ENCODE assay signal across 8 cellular contexts in genomic region chrX:53714580-53715335, GRCh38. TPM values are rescaled to one million over a fixed set of nuclear protein-coding genes. Genes with fewer than 3 reads are reported as not detected.
DNase-seq lines count a peak whose midpoint lies in the region; ATAC-seq and TF ChIP-seq lines count a peak whose summit lies in the region.

No MANE protein-coding gene starts in this region.

- no TSS peak for BruUV-seq in IMR-90 (replicated peaks; lab: Mats Ljungman, UMichigan)

- no peak overlapping the region for H3K56ac ChIP-seq in IMR-90 (ENCODE audit: extremely low read depth, insufficient read depth, low read length)

- H3K27ac ChIP-seq in IMR-90 (ENCODE audit: insufficient read depth, low read length) (no peak overlapping the region), epithelial cell of prostate (peak overlapping the region; percentile 51)

- no peak overlapping the region for H2BK120ac ChIP-seq in IMR-90 (ENCODE audit: low read depth, low read length)

- H2BK15ac ChIP-seq in IMR-90 (ENCODE audit: low read depth, low read length) = no peak overlapping the region

- dilution Hi-C loops in IMR-90 (cut with HindIII; ENCODE audit: low sequenced_read_pairs, unreplicated experiment) = no loop called here

- intact Hi-C loops in IMR-90 (cut with micrococcal nuclease) = no loop called here
- intact Hi-C loops in cardiac septum (cut with DNase I) = no loop called here

- DNase-seq in GDM1 (lab: John Stamatoyannopoulos, UW) = peak; percentile 67
- DNase-seq in IMR-90 = peak; percentile 57
- DNase-seq in activated CD4-positive, alpha-beta T cell treated with anti-CD3 and anti-CD28 coated beads for 1 hour = peak; percentile 12
- DNase-seq in epithelial cell of prostate (ENCODE audit: low read depth, low spot score) = peak; percentile 27
- peak; percentile 31 for DNase-seq in stimulated activated CD8-positive, alpha-beta memory T cell treated with anti-CD3 and anti-CD28 coated beads, Interleukin-12 subunit alpha, Interleukin-12 subunit beta, amount 100 ng/mL, for 4 hours (ENCODE audit: low read depth)
- no peak for DNase-seq in cardiac septum (ENCODE audit: low spot score)
- no peak for DNase-seq in SW 1271 (lab: John Stamatoyannopoulos, UW)

- peak overlapping the region; percentile 84 for H2AFZ ChIP-seq in IMR-90 (replicated peaks; ENCODE audit: low read length, poor library complexity)

- no peak overlapping the region for H3K14ac ChIP-seq in IMR-90 (replicated peaks; ENCODE audit: low read depth, low read length)

- no peak overlapping the region; a peak in 1 of 4 replicates for H4K8ac ChIP-seq in IMR-90 (ENCODE audit: low read depth in 2 of 2, low read length in 2 of 2)

- 0 out of 2 replicates have a peak, but pooled peaks cover 3% of the 10 kb centered on the region for H3K9me1 ChIP-seq in IMR-90 (ENCODE audit: insufficient read depth, low read length)

- no peak for TF ChIP-seq CTCF in IMR-90 (conservative IDR thresholded peaks at IDR 0.05; ENCODE audit: low read depth, low read length)

- no peak overlapping the region for H2BK20ac ChIP-seq in IMR-90 (ENCODE audit: low read depth, low read length)

- no peak for TF ChIP-seq POLR2A in IMR-90 (IDR thresholded peaks at IDR 0.05; ENCODE audit: low read depth, low read length)

- no peak overlapping the region; the same call in 1 of the 2 replicates for H3K4me2 ChIP-seq in IMR-90 (ENCODE audit: low read depth, low read length)

- no peak overlapping the region for H3K4me3 ChIP-seq in IMR-90 (ENCODE audit: insufficient read depth, low read depth, low read length)

- H3K18ac ChIP-seq in IMR-90 (ENCODE audit: low read depth, low read length) = no peak overlapping the region

- no peak overlapping the region for H3K23ac ChIP-seq in IMR-90 (ENCODE audit: low read depth, low read length)

- WGBS in IMR-90 (ENCODE audit: extremely low coverage in 2 of 2, insufficient read length in 1 of 2), 2 experiments = no CpG with 5 or more reads among the region's 4 CpGs

- no peaks in the 10 kb centered on the region for H3K79me1 ChIP-seq in IMR-90 (ENCODE audit: low read depth in 1 of 2, low read length in 2 of 2)

- no peak overlapping the region for H3K9ac ChIP-seq in IMR-90 (ENCODE audit: low read depth, low read length)

- H3K9me3 ChIP-seq in IMR-90 (ENCODE audit: control insufficient read depth, insufficient read depth, low read length) = no peaks in the 10 kb centered on the region

- POLR2A ChIA-PET in IMR-90 (lab: Charles Lee; ENCODE audit: unreplicated experiment) = no interaction called here

- peak; percentile 72 for ATAC-seq in GM21515 (IDR thresholded peaks at IDR 0.05; ENCODE audit: unreplicated experiment)
- peak; percentile 42; the same call in 1 of the 2 replicates for ATAC-seq in IMR-90 (ENCODE audit: low read depth)

- peaks cover 6% of the 10 kb centered on the region; the same call in 1 of the 2 replicates for H3K4me1 ChIP-seq in IMR-90 (ENCODE audit: control insufficient read depth, insufficient read depth, low read length)

- TF ChIP-seq RAD21 in IMR-90 (IDR thresholded peaks at IDR 0.05; ENCODE audit: low read length) = no peak

- no peak overlapping the region for H3K4ac ChIP-seq in IMR-90 (ENCODE audit: low read depth, low read length)

- no peak overlapping the region for H2AK5ac ChIP-seq in IMR-90 (ENCODE audit: low read depth, low read length)

- no peaks in the 10 kb centered on the region for H4K20me1 ChIP-seq in IMR-90 (ENCODE audit: insufficient read depth, low read length)

- in situ Hi-C loops in IMR-90 (cut with MboI; ENCODE audit: low sequenced_read_pairs) = no loop called here

- H3K36me3 ChIP-seq in IMR-90 (ENCODE audit: control insufficient read depth, insufficient read depth, low read length) = no peaks in the 10 kb centered on the region

- no peak overlapping the region for H2BK5ac ChIP-seq in IMR-90 (ENCODE audit: low read depth, low read length, poor library complexity, severe bottlenecking)

- H4K5ac ChIP-seq in IMR-90 (ENCODE audit: low read depth, low read length) = no peak overlapping the region

- no peak overlapping the region for H2AK9ac ChIP-seq in IMR-90 (replicated peaks; ENCODE audit: low read depth, low read length, poor library complexity)

- H4K91ac ChIP-seq in IMR-90 (ENCODE audit: insufficient read depth, low read depth, low read length) = no peak overlapping the region

- H3K27me3 ChIP-seq in IMR-90 (ENCODE audit: control insufficient read depth, insufficient read depth, low read length) = peaks cover 8% of the 10 kb centered on the region

- CTCF ChIA-PET in IMR-90 (lab: Yijun Ruan, JAX) = no interaction called here

TF ChIP-seq in IMR-90, 13 proteins besides CTCF, POLR2A, EP300 and RAD21:
- no peak for TF ChIP-seq RCOR1 (IDR thresholded peaks at IDR 0.05; ENCODE audit: insufficient replicate concordance, low read length)
- TF ChIP-seq BHLHE40 (IDR thresholded peaks at IDR 0.05; ENCODE audit: low read depth, low read length) = no peak
- TF ChIP-seq RFX5 (IDR thresholded peaks at IDR 0.05; ENCODE audit: low read depth, low read length) = no peak
- TF ChIP-seq MAZ (IDR thresholded peaks at IDR 0.05; ENCODE audit: borderline replicate concordance, low read depth, low read length) = no peak
- TF ChIP-seq SMC3 (IDR thresholded peaks at IDR 0.05; ENCODE audit: low read depth, low read length) = no peak
- TF ChIP-seq CEBPB (IDR thresholded peaks at IDR 0.05; ENCODE audit: low read depth, low read length) = no peak
- TF ChIP-seq USF2 (IDR thresholded peaks at IDR 0.05; ENCODE audit: low read depth, low read length) = peak; percentile 71

RNA-seq across cellular contexts. Expression of gene HUWE1, which starts 28.2 kb away (rescaled TPM):
- 52.8 and 57.7 TPM in 2 replicates for total RNA-seq in IMR-90 (2012; rRNA removed)
- polyA plus RNA-seq in IMR-90 (2012; rRNA removed) = 47.6 and 49.0 TPM in 2 replicates
- 23.6 and 32.5 TPM in 2 replicates for polyA plus RNA-seq in IMR-90 (2012; cell fraction: cytosol; rRNA removed)
- 78.3 and 128 TPM in 2 replicates for polyA plus RNA-seq in IMR-90 (2012; cell fraction: nucleus; rRNA removed; ENCODE audit: low replicate concordance)
- 177 TPM for total RNA-seq in cardiac septum

Comparison
In these comparisons a context has a peak if more than half of its experiments do, and no peak if none do; other contexts are left out.
1. DNase-seq: peak in GDM1 (single experiment), IMR-90 (single experiment), activated CD4-positive, alpha-beta T cell treated with anti-CD3 and anti-CD28 coated beads for 1 hour (single experiment), epithelial cell of prostate (single experiment) and stimulated activated CD8-positive, alpha-beta memory T cell treated with anti-CD3 and anti-CD28 coated beads, Interleukin-12 subunit alpha, Interleukin-12 subunit beta, amount 100 ng/mL, for 4 hours (single experiment); none in cardiac septum (single experiment) and SW 1271 (0 of 2).